In genomic region chr2:231617059-231617926, GRCh38 we compare ENCODE assay signal across 12 cellular contexts. TPM values are rescaled to one million over a fixed set of nuclear protein-coding genes. Genes with fewer than 3 reads are reported as not detected.
DNase-seq lines count a peak whose midpoint lies in the region; ATAC-seq, FAIRE-seq and TF ChIP-seq lines count a peak whose summit lies in the region.
"Had no signal": no experiment of that assay in that cellular context is flagged by ENCODE, and none has a peak within 500 bp of the region (broad histone marks: within the 10 kb centered on the region; RNA-seq: fewer than 3 reads in every experiment).

No MANE protein-coding gene starts in this region.

- no peak overlapping the region for H2AK5ac ChIP-seq in trophoblast cell (ENCODE audit: low read length)

- TF ChIP-seq CTCF in OCI-LY1 (IDR thresholded peaks at IDR 0.05; ENCODE audit: low read length) (no peak), choroid plexus epithelial cell (conservative IDR thresholded peaks at IDR 0.05; ENCODE audit: low read depth, low read length) (no peak)

- TF ChIP-seq POLR2A in GM12891 (IDR thresholded peaks at IDR 0.05; ENCODE audit: low read depth, low read length): no peak

- H2BK5ac ChIP-seq in trophoblast cell (ENCODE audit: low read depth, low read length, poor library complexity): no peak overlapping the region

- no peaks in the 10 kb centered on the region for H4K20me1 ChIP-seq in OCI-LY1 (ENCODE audit: insufficient read depth, low read length)

- ATAC-seq in HG02623 (IDR thresholded peaks at IDR 0.05; ENCODE audit: unreplicated experiment): no peak

- H3K4me2 ChIP-seq in OCI-LY1 (ENCODE audit: low read length): no peak overlapping the region; the same call in 1 of the 2 replicates
- H3K4me2 ChIP-seq in trophoblast cell (ENCODE audit: low read length): no peak overlapping the region

- DNase-seq in GM12891 (ENCODE audit: insufficient read length, low spot score) (no peak), choroid plexus epithelial cell (ENCODE audit: low read depth) (peak; percentile 34), trophoblast cell (no peak), COLO668 (lab: John Stamatoyannopoulos, UW; ENCODE audit: unreplicated experiment) (no peak)
- no peak for DNase-seq in central memory CD4-positive, alpha-beta T cell
- DNase-seq: activated T-cell treated with anti-CD3 and anti-CD28 coated beads for 4 hours, caudate nucleus, glutamatergic neuron, NCI-H526 had no signal

- WGBS in trophoblast cell (ENCODE audit: extremely low coverage, insufficient coverage, insufficient read length): no CpG with 5 or more reads among the region's 13 CpGs

- H3K4me1 ChIP-seq in OCI-LY1 (ENCODE audit: insufficient read depth, low read length, severe bottlenecking): peaks cover 60% of the 10 kb centered on the region
- H3K4me1 ChIP-seq in trophoblast cell (ENCODE audit: control insufficient read depth in 1 of 2, insufficient read depth in 2 of 2, low read length in 2 of 2): peaks cover 30 to 43% of the 10 kb centered on the region in 2 experiments

- H3F3A ChIP-seq in OCI-LY1 (ENCODE audit: insufficient read depth, low read length): 0 out of 2 replicates have a peak, but pooled peaks cover 8% of the 10 kb centered on the region

- H2AFZ ChIP-seq in OCI-LY1 (ENCODE audit: low read length) (no peak overlapping the region), trophoblast cell (ENCODE audit: insufficient read depth, low read length, poor library complexity) (no peak overlapping the region)

- no peak overlapping the region for H4K91ac ChIP-seq in trophoblast cell (ENCODE audit: low read depth, low read length)

- H3K27me3 ChIP-seq in OCI-LY1 (ENCODE audit: insufficient read depth, low read length): no peaks in the 10 kb centered on the region
- no peaks in the 10 kb centered on the region for H3K27me3 ChIP-seq in trophoblast cell (ENCODE audit: insufficient read depth, low read length)

- peaks cover 39% of the 10 kb centered on the region for H3K79me1 ChIP-seq in trophoblast cell (ENCODE audit: low read length)

- no peak overlapping the region for H4K8ac ChIP-seq in trophoblast cell (ENCODE audit: low read depth, low read length)

- H3K4me3 ChIP-seq in OCI-LY1 (ENCODE audit: low read depth, low read length, poor library complexity, severe bottlenecking) (no peak overlapping the region), choroid plexus epithelial cell (ENCODE audit: low read depth, low read length) (no peak overlapping the region), trophoblast cell (ENCODE audit: low read depth, low read length) (no peak overlapping the region)

- peak overlapping the region; percentile 41 for H2BK12ac ChIP-seq in trophoblast cell (ENCODE audit: low read length)

- FAIRE-seq in GM12891 (lab: Jason Lieb, UNC): peak; percentile 69
- FAIRE-seq: GM18507 had no signal

- no peak overlapping the region for H2BK120ac ChIP-seq in trophoblast cell (ENCODE audit: insufficient read depth, low read length, poor library complexity)

- no peak overlapping the region for H3K14ac ChIP-seq in trophoblast cell (ENCODE audit: low read length)

- H3K23ac ChIP-seq in trophoblast cell (ENCODE audit: low read length): no peak overlapping the region

- H3K4ac ChIP-seq in trophoblast cell (ENCODE audit: low read depth, low read length): no peak overlapping the region

- no peak overlapping the region for H3K18ac ChIP-seq in trophoblast cell (ENCODE audit: low read length)

- H3K9me2 ChIP-seq in OCI-LY1 (ENCODE audit: low read depth, low read length): no peaks in the 10 kb centered on the region

- H4K12ac ChIP-seq in trophoblast cell (ENCODE audit: low read depth, low read length): no peak overlapping the region

- H3K36me3 ChIP-seq in OCI-LY1 (ENCODE audit: insufficient read depth, low read length) (no peaks in the 10 kb centered on the region), trophoblast cell (ENCODE audit: control insufficient read depth in 1 of 2, insufficient read depth in 2 of 2, low read length in 2 of 2) (no peaks in the 10 kb centered on the region)

- H3K9ac ChIP-seq in OCI-LY1 (ENCODE audit: low read length) (no peak overlapping the region), trophoblast cell (ENCODE audit: low read length) (no peak overlapping the region)

- H3K27ac ChIP-seq in OCI-LY1 (ENCODE audit: low read depth, low read length, poor library complexity, severe bottlenecking) (peak overlapping the region; percentile 17), trophoblast cell (ENCODE audit: low read depth, low read length) (peak overlapping the region; percentile 18)

- H3K9me3 ChIP-seq in OCI-LY1 (ENCODE audit: low read length) (no peaks in the 10 kb centered on the region), trophoblast cell (ENCODE audit: insufficient read depth, low read depth, low read length) (no peaks in the 10 kb centered on the region)

- H3K79me2 ChIP-seq in OCI-LY1 (ENCODE audit: insufficient read depth, low read length) (no peaks in the 10 kb centered on the region), trophoblast cell (ENCODE audit: control insufficient read depth, insufficient read depth, low read length, poor library complexity) (peaks cover 11% of the 10 kb centered on the region)

TF ChIP-seq in GM12891, 5 proteins besides CTCF, POLR2A, EP300 and RAD21:
- no peak for TF ChIP-seq POU2F2 (IDR thresholded peaks at IDR 0.05; ENCODE audit: low read depth, low read length)
- TF ChIP-seq SPI1 (IDR thresholded peaks at IDR 0.05; ENCODE audit: low read depth, low read length): no peak
- TF ChIP-seq TAF1 (IDR thresholded peaks at IDR 0.05; ENCODE audit: low read depth, low read length): no peak
- no peak for TF ChIP-seq PAX5 (IDR thresholded peaks at IDR 0.05; ENCODE audit: insufficient read depth, low read length, severe bottlenecking)
- TF ChIP-seq POLR2AphosphoS5 (IDR thresholded peaks at IDR 0.05; ENCODE audit: low read depth, low read length): no peak
TF ChIP-seq in GM12891: peak in this region for 0.

RNA-seq across cellular contexts. Expression of gene TEX44, which starts 24.6 kb away (rescaled TPM):
- polyA plus RNA-seq in GM12891 (2012; ENCODE audit: low read depth, missing spikeins): not detected
- not detected in 2 replicates for polyA plus RNA-seq in trophoblast cell (2013)
